17 cellular contexts compared by ENCODE assay signal in the genomic region with DNA sequence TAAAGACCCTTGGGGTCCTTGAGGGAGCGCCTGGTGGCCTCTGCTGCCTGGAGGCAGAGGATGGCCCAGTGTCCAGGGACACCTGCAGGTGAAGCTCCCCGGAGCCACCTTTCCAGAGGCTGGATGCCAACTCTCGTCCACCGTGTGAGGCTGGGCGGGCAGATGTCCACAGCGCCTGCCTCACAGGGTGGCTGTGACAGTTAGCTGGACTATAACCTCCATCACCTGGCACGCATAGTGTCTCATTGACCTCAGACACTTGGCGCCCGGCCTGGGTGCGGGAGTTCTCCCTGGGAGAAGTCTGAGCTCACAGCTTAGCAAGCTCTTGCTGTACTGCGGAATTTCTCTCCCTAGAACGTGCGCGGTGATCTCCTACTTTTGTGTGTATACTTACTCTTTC. TPM values are rescaled to one million over a fixed set of nuclear protein-coding genes. Genes with fewer than 3 reads are reported as not detected.
DNase-seq lines count a peak whose midpoint lies in the region; ATAC-seq, FAIRE-seq and TF ChIP-seq lines count a peak whose summit lies in the region.
"Had no signal": no experiment of that assay in that cellular context is flagged by ENCODE, and none has a peak within 500 bp of the region (broad histone marks: within the 10 kb centered on the region; RNA-seq: fewer than 3 reads in every experiment).

No MANE protein-coding gene starts in this region.

- H3K4me3 ChIP-seq in LNCaP clone FGC (ENCODE audit: low read depth, low read length) (no peak overlapping the region), small intestine (ENCODE audit: low read depth in 1 of 2, low read length in 2 of 2) (no peak overlapping the region)
- H3K4me3 ChIP-seq: left lung had no signal

- ATAC-seq in left lobe of liver (peak; percentile 91), HG02759 (IDR thresholded peaks at IDR 0.05; ENCODE audit: unreplicated experiment) (no peak), GM21447 (IDR thresholded peaks at IDR 0.05; ENCODE audit: unreplicated experiment) (no peak)
- ATAC-seq: left lung had no signal

- no peak for TF ChIP-seq CTCF in LNCaP clone FGC (IDR thresholded peaks at IDR 0.05; ENCODE audit: control insufficient read depth, extremely low read depth, insufficient read depth)

- H3K27me3 ChIP-seq in small intestine (ENCODE audit: control insufficient read depth in 2 of 2, insufficient read depth in 2 of 2, low read length in 2 of 2) = no peaks in the 10 kb centered on the region
- H3K27me3 ChIP-seq: left lung had no signal

- FAIRE-seq in small intestine (lab: Jason Lieb, UNC) = no peak

- H3K9me3 ChIP-seq in small intestine (ENCODE audit: control insufficient read depth, low read depth) = no peaks in the 10 kb centered on the region
- H3K9me3 ChIP-seq: left lung had no signal

- H3K36me3 ChIP-seq in small intestine (ENCODE audit: control insufficient read depth in 2 of 2, insufficient read depth in 2 of 2, low read length in 2 of 2) = no peaks in the 10 kb centered on the region

- DNase-seq in LNCaP clone FGC (ENCODE audit: low read depth) = peak; percentile 35
- DNase-seq in left lobe of liver (ENCODE audit: low spot score) = peak; percentile 98
- DNase-seq in small intestine = peak; percentile 84
- DNase-seq in DMS53 treated with DMSO at 0.1 percent for 48 hours (lab: John Stamatoyannopoulos, UW; ENCODE audit: unreplicated experiment) = no peak
- no peak for DNase-seq in activated CD4-positive, alpha-beta T cell treated with anti-CD3 and anti-CD28 coated beads, Interleukin-2, amount 50 U/mL, for 48 hours
- DNase-seq: activated naive CD4-positive, alpha-beta T cell treated with anti-CD3 and anti-CD28 coated beads, Interleukin-2, amount 50 U/mL, for 16 hours; GF-D8; left lung; NCI-H1092; NCI-H446 treated with DMSO at 0.1 percent for 48 hours; RPMI8226; stimulated activated CD4-positive, alpha-beta T cell treated with anti-CD3 and anti-CD28 coated beads, Interleukin-2, amount 100 ng/mL, for 48 hours; stimulated activated naive CD4-positive, alpha-beta T cell had no signal

- WGBS in small intestine, 3 donors = 27 to 62% (median 48%) methylated on average over 12 to 14 of the region's 14 CpGs

- H3K4me1 ChIP-seq in small intestine (ENCODE audit: control insufficient read depth in 2 of 2, insufficient read depth in 1 of 2, low read depth in 1 of 2, low read length in 1 of 2) = peaks cover 0 to 3% of the 10 kb centered on the region in 2 donors

- peak overlapping the region; percentile 7 for H3K27ac ChIP-seq in cingulate gyrus (ENCODE audit: low read depth, low read length)
- H3K27ac ChIP-seq in small intestine (ENCODE audit: low read depth in 1 of 2, low read length in 1 of 2) = peak overlapping the region in 1 of 2 donors; percentile 9
- H3K27ac ChIP-seq: left lung had no signal

RNA-seq across cellular contexts. Expression of gene BICRA, which starts 9.8 kb away (rescaled TPM):
- total RNA-seq in left lobe of liver = 6.7 TPM
- 1 to 10 TPM; 4.3 to 8.7 (median 8.1) TPM for polyA plus RNA-seq in small intestine

RNA-seq across cellular contexts. Expression of gene ZNF541, which starts 45.8 kb away (rescaled TPM):
- 0.08 TPM for total RNA-seq in left lobe of liver
- under 1 TPM in 1 of 3 donors, not detected in 2; 0.30 TPM for polyA plus RNA-seq in small intestine
- total RNA-seq: osteocyte had no signal

Comparison
In these comparisons a context has a peak if more than half of its experiments do, and no peak if none do; other contexts are left out.
1. DNase-seq: peak in LNCaP clone FGC (single experiment), left lobe of liver (single experiment) and small intestine (single experiment); none in DMS53 treated with DMSO at 0.1 percent for 48 hours (single experiment) and activated CD4-positive, alpha-beta T cell treated with anti-CD3 and anti-CD28 coated beads, Interleukin-2, amount 50 U/mL, for 48 hours (0 of 2).